In the genomic region with DNA sequence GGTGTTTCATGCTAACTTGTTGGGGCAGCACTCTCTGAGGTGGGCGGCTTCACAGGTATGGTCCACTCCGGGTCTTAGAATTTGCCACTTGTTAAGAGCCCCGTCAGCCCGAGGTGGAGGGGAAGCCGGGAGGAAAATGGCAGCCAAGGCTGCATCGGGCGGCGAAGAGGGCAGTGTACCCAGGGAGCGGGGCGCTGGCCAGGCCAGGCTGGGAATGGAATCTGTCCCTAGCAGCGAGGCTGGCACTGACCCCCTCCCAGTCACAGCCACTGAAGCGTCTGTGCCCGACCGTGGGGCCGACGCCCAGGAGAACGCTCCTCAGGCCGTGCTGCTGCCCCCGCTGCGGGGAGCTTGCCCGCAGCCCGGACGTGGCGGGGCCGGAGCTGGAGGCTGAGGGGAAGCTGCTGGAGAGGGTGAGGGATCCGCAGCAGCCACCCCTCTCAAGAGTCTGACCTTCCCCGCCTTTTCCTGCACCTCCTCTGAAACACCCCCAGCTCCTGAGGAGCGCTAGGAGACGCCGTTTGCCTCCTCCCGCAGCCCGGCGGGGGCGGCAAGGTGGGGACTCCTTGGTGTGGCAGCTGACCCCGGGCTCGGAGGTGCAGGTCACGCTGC, we compare ENCODE assay signal across 1 cellular context.
TF ChIP-seq lines count a peak whose summit lies in the region.

No MANE protein-coding gene starts in this region.

TF ChIP-seq in HepG2, 621 proteins besides CTCF, POLR2A, EP300 and RAD21 (continued from another document):
- TF ChIP-seq MTF2 (CRISPR knock-in tag; IDR thresholded peaks at IDR 0.05; ENCODE audit: borderline replicate concordance) (no peak), ZNF468 (CRISPR knock-in tag; IDR thresholded peaks at IDR 0.05) (no peak), ZNF496 (CRISPR knock-in tag; IDR thresholded peaks at IDR 0.05; ENCODE audit: insufficient replicate concordance) (no peak), ZNF280B (CRISPR knock-in tag; IDR thresholded peaks at IDR 0.05; ENCODE audit: borderline replicate concordance) (no peak), HNF4G (IDR thresholded peaks at IDR 0.05; ENCODE audit: borderline replicate concordance, low read depth, low read length) (no peak), HNF4G (CRISPR knock-in tag; IDR thresholded peaks at IDR 0.05; ENCODE audit: borderline replicate concordance, low read depth) (no peak)
- TF ChIP-seq, protein P1, sequence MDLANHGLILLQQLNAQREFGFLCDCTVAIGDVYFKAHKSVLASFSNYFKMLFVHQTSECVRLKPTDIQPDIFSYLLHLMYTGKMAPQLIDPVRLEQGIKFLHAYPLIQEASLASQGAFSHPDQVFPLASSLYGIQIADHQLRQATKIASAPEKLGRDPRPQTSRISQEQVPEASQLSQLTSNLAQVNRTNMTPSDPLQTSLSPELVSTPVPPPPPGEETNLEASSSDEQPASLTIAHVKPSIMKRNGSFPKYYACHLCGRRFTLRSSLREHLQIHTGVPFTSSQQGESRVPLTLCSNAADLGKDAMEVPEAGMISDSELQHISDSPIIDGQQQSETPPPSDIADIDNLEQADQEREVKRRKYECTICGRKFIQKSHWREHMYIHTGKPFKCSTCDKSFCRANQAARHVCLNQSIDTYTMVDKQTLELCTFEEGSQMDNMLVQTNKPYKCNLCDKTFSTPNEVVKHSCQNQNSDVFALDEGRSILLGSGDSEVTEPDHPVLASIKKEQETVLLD (CRISPR knock-in tag; IDR thresholded peaks at IDR 0.05; ENCODE audit: low read depth) = no peak
